ENCODE assay signal across 8 cellular contexts in genomic region chr3:18422972-18423371, GRCh38. TPM values are rescaled to one million over a fixed set of nuclear protein-coding genes. Genes with fewer than 3 reads are reported as not detected.
DNase-seq lines count a peak whose midpoint lies in the region; ATAC-seq and TF ChIP-seq lines count a peak whose summit lies in the region.

No MANE protein-coding gene starts in this region.

- H2AFZ ChIP-seq in SK-N-SH (ENCODE audit: low read depth) = peak overlapping the region; percentile 98

- in situ Hi-C loops in GM13976 (cut with MboI; ENCODE audit: low sequenced_read_pairs, unreplicated experiment) = no loop called here

- CTCF ChIA-PET in SK-N-SH (lab: Yijun Ruan, JAX) = interaction anchor here (1.0 to 1.8 kb wide), 3 partner anchors 34 to 582 kb away, joined by 3 to 6 read pairs (median 3); no protein-coding TSS in a partner anchor

- peak overlapping the region; percentile 98 for H3K4me2 ChIP-seq in SK-N-SH

- ATAC-seq in SK-N-SH treated with all-trans-retinoic acid at 6 μM for 48 hours = no peak
- no peak for ATAC-seq in activated T-helper 17 cell treated with anti-CD3 and anti-CD28 coated beads, Interleukin-2, amount 50 U/mL, for 72 hours (replicated peaks)

- H3K79me2 ChIP-seq in SK-N-SH (ENCODE audit: insufficient read depth) = no peaks in the 10 kb centered on the region; the same call in 1 of the 2 replicates

- TF ChIP-seq EP300 in SK-N-SH (IDR thresholded peaks at IDR 0.05; ENCODE audit: borderline replicate concordance in 1 of 2, low read depth in 1 of 2, low read length in 1 of 2) = no peak

- 18% methylated on average over 5 of the region's 5 CpGs for WGBS in SK-N-SH (ENCODE audit: low lambda C conversion rate)

- H3K27ac ChIP-seq in SK-N-SH (ENCODE audit: low read depth in 2 of 2, low read length in 1 of 2) = peak overlapping the region in 1 of 2 experiments; percentile 89; a peak in 3 of 4 replicates

- no peaks in the 10 kb centered on the region for H3K9me3 ChIP-seq in SK-N-SH

- no peak overlapping the region for H3K9ac ChIP-seq in SK-N-SH

- H3K4me1 ChIP-seq in SK-N-SH (ENCODE audit: control insufficient read depth in 1 of 2, insufficient read depth in 2 of 2, low read depth in 1 of 2, low read length in 1 of 2) = peaks cover 0 to 5% of the 10 kb centered on the region in 2 experiments; a peak in 2 of 4 replicates

- TF ChIP-seq CTCF in SK-N-SH (IDR thresholded peaks at IDR 0.05) = no peak
- TF ChIP-seq CTCF in GM13976 (IDR thresholded peaks at IDR 0.05; ENCODE audit: borderline replicate concordance, control extremely low read depth, extremely low read depth, insufficient read depth, missing control alignments) = no peak

- H3F3A ChIP-seq in SK-N-SH (replicated peaks; ENCODE audit: insufficient read depth) = peaks cover 9% of the 10 kb centered on the region

- no peaks in the 10 kb centered on the region for H4K20me1 ChIP-seq in SK-N-SH (ENCODE audit: insufficient read depth)

- H3K9me2 ChIP-seq in SK-N-SH = no peaks in the 10 kb centered on the region

- peak overlapping the region; percentile 72 to 90 for H3K4me3 ChIP-seq in SK-N-SH (ENCODE audit: low read depth in 2 of 2, low read length in 1 of 2)

- H3K36me3 ChIP-seq in SK-N-SH (replicated peaks in 1 of 2; ENCODE audit: control insufficient read depth in 1 of 2, insufficient read depth in 2 of 2, low read length in 1 of 2) = peaks cover 5 to 8% of the 10 kb centered on the region in 2 experiments

- DNase-seq in SK-N-SH (no peak), left kidney (ENCODE audit: low read depth, low spot score) (peak; percentile 18), superior temporal gyrus (ENCODE audit: extremely low spot score) (peak; percentile 67), GM13976 (ENCODE audit: low spot score) (no peak), NCI-H1092 (lab: John Stamatoyannopoulos, UW) (no peak), NCI-H146 (lab: John Stamatoyannopoulos, UW) (no peak)

- H3K4me3 Mint-ChIP-seq in activated T-helper 17 cell treated with anti-CD3 and anti-CD28 coated beads, Interleukin-2, amount 50 U/mL, for 72 hours = peak overlapping the region; percentile 88

- POLR2A ChIA-PET in SK-N-SH (lab: Yijun Ruan, JAX) = interaction anchor here (0.6 to 0.8 kb wide), 2 partner anchors 51 to 799 kb away, joined by 3 to 4 read pairs; no protein-coding TSS in a partner anchor

- H3K27me3 Mint-ChIP-seq in activated T-helper 17 cell treated with anti-CD3 and anti-CD28 coated beads, Interleukin-2, amount 50 U/mL, for 72 hours = no peaks in the 10 kb centered on the region

- no peaks in the 10 kb centered on the region for H3K27me3 ChIP-seq in SK-N-SH (ENCODE audit: insufficient read depth)

- H3K4me1 Mint-ChIP-seq in activated T-helper 17 cell treated with anti-CD3 and anti-CD28 coated beads, Interleukin-2, amount 50 U/mL, for 72 hours = peaks cover 43% of the 10 kb centered on the region

- peaks cover 100% of the 10 kb centered on the region for H3K36me3 Mint-ChIP-seq in activated T-helper 17 cell treated with anti-CD3 and anti-CD28 coated beads, Interleukin-2, amount 50 U/mL, for 72 hours (ENCODE audit: low read depth)

- H3K9me3 Mint-ChIP-seq in activated T-helper 17 cell treated with anti-CD3 and anti-CD28 coated beads, Interleukin-2, amount 50 U/mL, for 72 hours = no peaks in the 10 kb centered on the region

- TF ChIP-seq RAD21 in SK-N-SH (IDR thresholded peaks at IDR 0.05; ENCODE audit: low read length) = no peak

- peak overlapping the region; percentile 89 for H3K27ac Mint-ChIP-seq in activated T-helper 17 cell treated with anti-CD3 and anti-CD28 coated beads, Interleukin-2, amount 50 U/mL, for 72 hours

TF ChIP-seq in SK-N-SH, 30 proteins besides CTCF, POLR2A, EP300 and RAD21 (continues in another document):
- TF ChIP-seq REST (IDR thresholded peaks at IDR 0.05; ENCODE audit: low read depth, low read length) (no peak), FOXM1 (IDR thresholded peaks at IDR 0.05; ENCODE audit: low read depth) (no peak), MAX (IDR thresholded peaks at IDR 0.05; ENCODE audit: low read depth) (no peak), MXI1 (IDR thresholded peaks at IDR 0.05; ENCODE audit: low read depth, low read length) (no peak), RXRA (IDR thresholded peaks at IDR 0.05; ENCODE audit: borderline replicate concordance, low read depth) (no peak), TCF12 (IDR thresholded peaks at IDR 0.05) (no peak), YY1 (IDR thresholded peaks at IDR 0.05; ENCODE audit: low read depth) (no peak), NRF1 (IDR thresholded peaks at IDR 0.05; ENCODE audit: low read depth, low read length) (no peak), GATA2 (CRISPR knock-in tag; IDR thresholded peaks at IDR 0.05) (no peak), MEF2A (IDR thresholded peaks at IDR 0.05; ENCODE audit: borderline replicate concordance, low read depth) (no peak), RFX5 (IDR thresholded peaks at IDR 0.05; ENCODE audit: low read length) (no peak)

TF ChIP-seq in SK-N-SH treated with all-trans-retinoic acid at 6 μM for 48 hours, 23 proteins besides CTCF, POLR2A, EP300 and RAD21 (continues in another document):
- TF ChIP-seq TSHZ2 (CRISPR knock-in tag; IDR thresholded peaks at IDR 0.05) = no peak
- TF ChIP-seq OSR1 (CRISPR knock-in tag; IDR thresholded peaks at IDR 0.05) = no peak
- no peak for TF ChIP-seq ZNF8 (CRISPR knock-in tag; IDR thresholded peaks at IDR 0.05)
- no peak for TF ChIP-seq SNAI2 (CRISPR knock-in tag; IDR thresholded peaks at IDR 0.05)
- TF ChIP-seq BACH2 (CRISPR knock-in tag; IDR thresholded peaks at IDR 0.05; ENCODE audit: borderline replicate concordance) = no peak
- TF ChIP-seq TOX (CRISPR knock-in tag; IDR thresholded peaks at IDR 0.05; ENCODE audit: borderline replicate concordance) = no peak
- no peak for TF ChIP-seq PATZ1 (CRISPR knock-in tag; IDR thresholded peaks at IDR 0.05; ENCODE audit: borderline replicate concordance)
- TF ChIP-seq CSRNP3 (CRISPR knock-in tag; IDR thresholded peaks at IDR 0.05) = no peak

RNA-seq across cellular contexts. Expression of gene SATB1, which starts 2.2 kb away (rescaled TPM):
- polyA plus RNA-seq in SK-N-SH (2012; rRNA removed) = 8.5 and 12.6 TPM in 2 replicates
- 8.1 and 9.4 TPM in 2 replicates for polyA plus RNA-seq in SK-N-SH (2012; cell fraction: cytosol; rRNA removed)
- 20.8 and 20.9 TPM in 2 replicates for polyA plus RNA-seq in SK-N-SH (2012; cell fraction: nucleus; rRNA removed)
- 100 to 1,000 TPM; 414 to 494 TPM for total RNA-seq in activated T-helper 17 cell treated with anti-CD3 and anti-CD28 coated beads, Interleukin-2, amount 50 U/mL, for 72 hours

Comparison
In these comparisons a context has a peak if more than half of its experiments do, and no peak if none do; other contexts are left out.
1. DNase-seq: peak in left kidney (single experiment) and superior temporal gyrus (single experiment); none in SK-N-SH (single experiment), GM13976 (single experiment), NCI-H1092 (single experiment) and NCI-H146 (single experiment).